Comparison of ENCODE assay signal across 1 cellular context in the genomic region with DNA sequence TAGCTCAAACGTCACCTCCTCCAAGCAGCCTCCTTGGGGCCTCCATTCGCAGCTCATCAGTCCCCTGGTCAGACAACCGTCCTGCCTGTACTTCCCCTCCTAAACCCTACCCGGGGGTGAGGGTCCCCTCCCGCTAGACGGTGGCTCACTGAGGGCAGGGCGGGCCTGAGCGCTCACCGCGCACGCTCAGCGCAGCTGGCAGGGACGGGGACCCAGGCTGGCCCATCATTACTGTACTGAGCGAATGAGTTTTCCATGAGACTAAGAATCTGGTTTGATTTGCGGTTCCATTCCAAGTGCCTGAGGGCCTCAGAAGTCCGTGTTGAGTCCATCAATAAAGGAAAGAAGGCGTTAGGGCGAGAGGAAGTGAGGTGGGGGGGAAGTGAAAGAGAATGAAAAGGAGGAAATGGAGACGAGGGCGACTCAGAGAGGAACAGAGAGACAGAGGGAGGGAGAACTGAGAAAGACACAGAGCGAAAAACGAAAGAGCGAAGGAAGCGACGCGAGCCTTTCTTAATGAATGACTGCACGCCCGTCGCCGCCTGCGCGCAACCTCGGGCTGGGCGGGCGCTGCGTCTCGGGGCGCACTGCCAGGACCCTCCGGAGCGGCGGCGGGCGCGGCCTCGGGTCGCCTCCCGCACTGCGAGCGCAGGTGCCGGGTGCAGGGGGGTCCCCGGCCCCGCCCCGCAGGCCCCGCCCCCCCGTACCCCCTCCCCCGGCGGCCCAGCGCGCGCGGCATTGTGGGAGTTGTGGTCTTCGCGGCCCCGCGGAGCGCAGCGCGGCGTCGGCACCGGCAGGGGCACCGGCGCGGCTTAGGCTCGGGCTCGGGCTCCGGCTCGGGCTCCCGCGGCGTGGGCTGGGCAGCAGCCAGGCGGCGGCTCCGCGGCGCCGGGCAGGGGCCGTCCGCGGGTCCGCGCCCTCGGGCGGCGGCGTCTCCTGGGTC.
A peak's percentile ranks its signal among the peaks of the same experiment; 100 is the strongest.
TF ChIP-seq lines count a peak whose summit lies in the region.

A gene with protein sequence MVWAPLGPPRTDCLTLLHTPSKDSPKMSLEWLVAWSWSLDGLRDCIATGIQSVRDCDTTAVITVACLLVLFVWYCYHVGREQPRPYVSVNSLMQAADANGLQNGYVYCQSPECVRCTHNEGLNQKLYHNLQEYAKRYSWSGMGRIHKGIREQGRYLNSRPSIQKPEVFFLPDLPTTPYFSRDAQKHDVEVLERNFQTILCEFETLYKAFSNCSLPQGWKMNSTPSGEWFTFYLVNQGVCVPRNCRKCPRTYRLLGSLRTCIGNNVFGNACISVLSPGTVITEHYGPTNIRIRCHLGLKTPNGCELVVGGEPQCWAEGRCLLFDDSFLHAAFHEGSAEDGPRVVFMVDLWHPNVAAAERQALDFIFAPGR (plus strand): TSS at position 746 of the 943 bp plus-strand sequence. CDS start 4,356 bp downstream, outside the sequence.

TF ChIP-seq in WTC11, 78 proteins besides CTCF, POLR2A, EP300 and RAD21 (continued from another document):
- TF ChIP-seq, protein P1, sequence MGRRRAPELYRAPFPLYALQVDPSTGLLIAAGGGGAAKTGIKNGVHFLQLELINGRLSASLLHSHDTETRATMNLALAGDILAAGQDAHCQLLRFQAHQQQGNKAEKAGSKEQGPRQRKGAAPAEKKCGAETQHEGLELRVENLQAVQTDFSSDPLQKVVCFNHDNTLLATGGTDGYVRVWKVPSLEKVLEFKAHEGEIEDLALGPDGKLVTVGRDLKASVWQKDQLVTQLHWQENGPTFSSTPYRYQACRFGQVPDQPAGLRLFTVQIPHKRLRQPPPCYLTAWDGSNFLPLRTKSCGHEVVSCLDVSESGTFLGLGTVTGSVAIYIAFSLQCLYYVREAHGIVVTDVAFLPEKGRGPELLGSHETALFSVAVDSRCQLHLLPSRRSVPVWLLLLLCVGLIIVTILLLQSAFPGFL (CRISPR knock-in tag; IDR thresholded peaks at IDR 0.05; ENCODE audit: borderline replicate concordance) = no peak
- TF ChIP-seq ZNF317 (CRISPR knock-in tag; IDR thresholded peaks at IDR 0.05; ENCODE audit: borderline replicate concordance, low read depth) (no peak), JUN (CRISPR knock-in tag; IDR thresholded peaks at IDR 0.05) (no peak), TEAD4 (CRISPR knock-in tag; IDR thresholded peaks at IDR 0.05) (no peak), FOXJ3 (CRISPR knock-in tag; IDR thresholded peaks at IDR 0.05; ENCODE audit: borderline replicate concordance) (no peak), MYBL2 (CRISPR knock-in tag; IDR thresholded peaks at IDR 0.05) (no peak), ZNF232 (CRISPR knock-in tag; IDR thresholded peaks at IDR 0.05) (no peak), JAZF1 (CRISPR knock-in tag; IDR thresholded peaks at IDR 0.05) (no peak), ELF4 (CRISPR knock-in tag; IDR thresholded peaks at IDR 0.05; ENCODE audit: low read depth) (no peak), FOXK1 (CRISPR knock-in tag; IDR thresholded peaks at IDR 0.05) (no peak), OVOL2 (CRISPR knock-in tag; IDR thresholded peaks at IDR 0.05; ENCODE audit: borderline replicate concordance) (no peak), ZNF671 (CRISPR knock-in tag; IDR thresholded peaks at IDR 0.05) (no peak), NFYB (CRISPR knock-in tag; conservative IDR thresholded peaks at IDR 0.05; ENCODE audit: low read depth) (no peak), ETV6 (CRISPR knock-in tag; IDR thresholded peaks at IDR 0.05) (peak; percentile 55; the same call in 1 of the 2 replicates), ZNF121 (CRISPR knock-in tag; IDR thresholded peaks at IDR 0.05) (no peak), GRHL2 (CRISPR knock-in tag; IDR thresholded peaks at IDR 0.05; ENCODE audit: insufficient replicate concordance, severe bottlenecking) (no peak), FOXP1 (CRISPR knock-in tag; IDR thresholded peaks at IDR 0.05; ENCODE audit: borderline replicate concordance) (0 out of 2 replicates have a peak, but pooled peaks have one; percentile 28)
- TF ChIP-seq, protein P2, sequence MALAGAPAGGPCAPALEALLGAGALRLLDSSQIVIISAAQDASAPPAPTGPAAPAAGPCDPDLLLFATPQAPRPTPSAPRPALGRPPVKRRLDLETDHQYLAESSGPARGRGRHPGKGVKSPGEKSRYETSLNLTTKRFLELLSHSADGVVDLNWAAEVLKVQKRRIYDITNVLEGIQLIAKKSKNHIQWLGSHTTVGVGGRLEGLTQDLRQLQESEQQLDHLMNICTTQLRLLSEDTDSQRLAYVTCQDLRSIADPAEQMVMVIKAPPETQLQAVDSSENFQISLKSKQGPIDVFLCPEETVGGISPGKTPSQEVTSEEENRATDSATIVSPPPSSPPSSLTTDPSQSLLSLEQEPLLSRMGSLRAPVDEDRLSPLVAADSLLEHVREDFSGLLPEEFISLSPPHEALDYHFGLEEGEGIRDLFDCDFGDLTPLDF (CRISPR knock-in tag; IDR thresholded peaks at IDR 0.05) = no peak
- TF ChIP-seq, protein P3, sequence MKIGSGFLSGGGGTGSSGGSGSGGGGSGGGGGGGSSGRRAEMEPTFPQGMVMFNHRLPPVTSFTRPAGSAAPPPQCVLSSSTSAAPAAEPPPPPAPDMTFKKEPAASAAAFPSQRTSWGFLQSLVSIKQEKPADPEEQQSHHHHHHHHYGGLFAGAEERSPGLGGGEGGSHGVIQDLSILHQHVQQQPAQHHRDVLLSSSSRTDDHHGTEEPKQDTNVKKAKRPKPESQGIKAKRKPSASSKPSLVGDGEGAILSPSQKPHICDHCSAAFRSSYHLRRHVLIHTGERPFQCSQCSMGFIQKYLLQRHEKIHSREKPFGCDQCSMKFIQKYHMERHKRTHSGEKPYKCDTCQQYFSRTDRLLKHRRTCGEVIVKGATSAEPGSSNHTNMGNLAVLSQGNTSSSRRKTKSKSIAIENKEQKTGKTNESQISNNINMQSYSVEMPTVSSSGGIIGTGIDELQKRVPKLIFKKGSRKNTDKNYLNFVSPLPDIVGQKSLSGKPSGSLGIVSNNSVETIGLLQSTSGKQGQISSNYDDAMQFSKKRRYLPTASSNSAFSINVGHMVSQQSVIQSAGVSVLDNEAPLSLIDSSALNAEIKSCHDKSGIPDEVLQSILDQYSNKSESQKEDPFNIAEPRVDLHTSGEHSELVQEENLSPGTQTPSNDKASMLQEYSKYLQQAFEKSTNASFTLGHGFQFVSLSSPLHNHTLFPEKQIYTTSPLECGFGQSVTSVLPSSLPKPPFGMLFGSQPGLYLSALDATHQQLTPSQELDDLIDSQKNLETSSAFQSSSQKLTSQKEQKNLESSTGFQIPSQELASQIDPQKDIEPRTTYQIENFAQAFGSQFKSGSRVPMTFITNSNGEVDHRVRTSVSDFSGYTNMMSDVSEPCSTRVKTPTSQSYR (CRISPR knock-in tag; IDR thresholded peaks at IDR 0.05) = no peak
- TF ChIP-seq, protein P4, sequence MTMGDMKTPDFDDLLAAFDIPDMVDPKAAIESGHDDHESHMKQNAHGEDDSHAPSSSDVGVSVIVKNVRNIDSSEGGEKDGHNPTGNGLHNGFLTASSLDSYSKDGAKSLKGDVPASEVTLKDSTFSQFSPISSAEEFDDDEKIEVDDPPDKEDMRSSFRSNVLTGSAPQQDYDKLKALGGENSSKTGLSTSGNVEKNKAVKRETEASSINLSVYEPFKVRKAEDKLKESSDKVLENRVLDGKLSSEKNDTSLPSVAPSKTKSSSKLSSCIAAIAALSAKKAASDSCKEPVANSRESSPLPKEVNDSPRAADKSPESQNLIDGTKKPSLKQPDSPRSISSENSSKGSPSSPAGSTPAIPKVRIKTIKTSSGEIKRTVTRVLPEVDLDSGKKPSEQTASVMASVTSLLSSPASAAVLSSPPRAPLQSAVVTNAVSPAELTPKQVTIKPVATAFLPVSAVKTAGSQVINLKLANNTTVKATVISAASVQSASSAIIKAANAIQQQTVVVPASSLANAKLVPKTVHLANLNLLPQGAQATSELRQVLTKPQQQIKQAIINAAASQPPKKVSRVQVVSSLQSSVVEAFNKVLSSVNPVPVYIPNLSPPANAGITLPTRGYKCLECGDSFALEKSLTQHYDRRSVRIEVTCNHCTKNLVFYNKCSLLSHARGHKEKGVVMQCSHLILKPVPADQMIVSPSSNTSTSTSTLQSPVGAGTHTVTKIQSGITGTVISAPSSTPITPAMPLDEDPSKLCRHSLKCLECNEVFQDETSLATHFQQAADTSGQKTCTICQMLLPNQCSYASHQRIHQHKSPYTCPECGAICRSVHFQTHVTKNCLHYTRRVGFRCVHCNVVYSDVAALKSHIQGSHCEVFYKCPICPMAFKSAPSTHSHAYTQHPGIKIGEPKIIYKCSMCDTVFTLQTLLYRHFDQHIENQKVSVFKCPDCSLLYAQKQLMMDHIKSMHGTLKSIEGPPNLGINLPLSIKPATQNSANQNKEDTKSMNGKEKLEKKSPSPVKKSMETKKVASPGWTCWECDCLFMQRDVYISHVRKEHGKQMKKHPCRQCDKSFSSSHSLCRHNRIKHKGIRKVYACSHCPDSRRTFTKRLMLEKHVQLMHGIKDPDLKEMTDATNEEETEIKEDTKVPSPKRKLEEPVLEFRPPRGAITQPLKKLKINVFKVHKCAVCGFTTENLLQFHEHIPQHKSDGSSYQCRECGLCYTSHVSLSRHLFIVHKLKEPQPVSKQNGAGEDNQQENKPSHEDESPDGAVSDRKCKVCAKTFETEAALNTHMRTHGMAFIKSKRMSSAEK (CRISPR knock-in tag; IDR thresholded peaks at IDR 0.05; ENCODE audit: borderline replicate concordance) = no peak
- TF ChIP-seq, protein P5, sequence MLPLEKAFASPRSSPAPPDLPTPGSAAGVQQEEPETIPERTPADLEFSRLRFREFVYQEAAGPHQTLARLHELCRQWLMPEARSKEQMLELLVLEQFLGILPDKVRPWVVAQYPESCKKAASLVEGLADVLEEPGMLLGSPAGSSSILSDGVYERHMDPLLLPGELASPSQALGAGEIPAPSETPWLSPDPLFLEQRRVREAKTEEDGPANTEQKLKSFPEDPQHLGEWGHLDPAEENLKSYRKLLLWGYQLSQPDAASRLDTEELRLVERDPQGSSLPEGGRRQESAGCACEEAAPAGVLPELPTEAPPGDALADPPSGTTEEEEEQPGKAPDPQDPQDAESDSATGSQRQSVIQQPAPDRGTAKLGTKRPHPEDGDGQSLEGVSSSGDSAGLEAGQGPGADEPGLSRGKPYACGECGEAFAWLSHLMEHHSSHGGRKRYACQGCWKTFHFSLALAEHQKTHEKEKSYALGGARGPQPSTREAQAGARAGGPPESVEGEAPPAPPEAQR (CRISPR knock-in tag; IDR thresholded peaks at IDR 0.05) = no peak
